8 cellular contexts compared by ENCODE assay signal in genomic region chr3:186567072-186567921, GRCh38. TPM values are rescaled to one million over a fixed set of nuclear protein-coding genes. Genes with fewer than 3 reads are reported as not detected.
DNase-seq lines count a peak whose midpoint lies in the region; ATAC-seq and TF ChIP-seq lines count a peak whose summit lies in the region.

TBCCD1 (minus strand) TSS chr3:186567339; CDS start chr3:186564329, 3,010 bp downstream.

- H3K79me2 ChIP-seq in OCI-LY3 (ENCODE audit: low read length), result peaks cover 50% of the 10 kb centered on the region

- H3K27me3 ChIP-seq in OCI-LY3 (ENCODE audit: low read depth, low read length) (no peaks in the 10 kb centered on the region), mononuclear cell (ENCODE audit: insufficient read depth, low read length) (no peaks in the 10 kb centered on the region)

- H3K27ac ChIP-seq in OCI-LY3 (ENCODE audit: low read length), result peak within 1 kb of the TSS; percentile 60

- TF ChIP-seq CTCF in OCI-LY3 (IDR thresholded peaks at IDR 0.05; ENCODE audit: low read depth, low read length) (no peak), epithelial cell of esophagus (IDR thresholded peaks at IDR 0.05; ENCODE audit: insufficient read depth, low read depth, low read length, missing control alignments) (no peak)

- H3K36me3 ChIP-seq in OCI-LY3 (replicated peaks; ENCODE audit: low read depth, low read length), result peaks cover 9% of the 10 kb centered on the region

- H3K9me3 ChIP-seq in OCI-LY3 (ENCODE audit: insufficient read depth, low read length), result no peaks in the 10 kb centered on the region
- no peaks in the 10 kb centered on the region for H3K9me3 ChIP-seq in mononuclear cell (ENCODE audit: low read depth, low read length)

- peaks cover 19% of the 10 kb centered on the region for H3K4me1 ChIP-seq in OCI-LY3 (ENCODE audit: low read length)
- peaks cover 41% of the 10 kb centered on the region for H3K4me1 ChIP-seq in mononuclear cell (ENCODE audit: insufficient read depth, low read length)

- H3K4me3 ChIP-seq in OCI-LY3 (ENCODE audit: low read length) (peak within 1 kb of the TSS; percentile 92), epithelial cell of esophagus (ENCODE audit: low read length) (peak within 1 kb of the TSS; percentile 98), mononuclear cell (ENCODE audit: low read length) (peak within 1 kb of the TSS; percentile 96)

- peak within 1 kb of the TSS; percentile 88 for H3K4me2 ChIP-seq in OCI-LY3 (ENCODE audit: low read length)

- H2AFZ ChIP-seq in OCI-LY3 (ENCODE audit: low read depth, low read length), result peak within 1 kb of the TSS; percentile 97

- H3K9ac ChIP-seq in OCI-LY3 (ENCODE audit: low read length), result peak within 1 kb of the TSS; percentile 89

- peak; percentile 45 for ATAC-seq in GM21526 (IDR thresholded peaks at IDR 0.05; ENCODE audit: low FRiP score, unreplicated experiment)

- H4K20me1 ChIP-seq in OCI-LY3 (ENCODE audit: insufficient read depth, low read length), result no peaks in the 10 kb centered on the region

- peak; percentile 97 for DNase-seq in DMS 273 (lab: John Stamatoyannopoulos, UW; ENCODE audit: unreplicated experiment)
- peak; percentile 66 for DNase-seq in HuH-7.5 (ENCODE audit: low spot score)
- peak; percentile 96 for DNase-seq in activated T-cell treated with anti-CD3 and anti-CD28 coated beads for 4 hours
- peak; percentile 93 for DNase-seq in epithelial cell of esophagus (ENCODE audit: low read depth)
- peak; percentile 90 to 92 for DNase-seq in stimulated activated CD8-positive, alpha-beta memory T cell treated with anti-CD3 and anti-CD28 coated beads, Interleukin-2, amount 100 ng/mL, for 48 hours (ENCODE audit: low read depth in 2 of 2)

RNA-seq across cellular contexts. Expression of gene TBCCD1, which starts in this region (rescaled TPM):
- 8.4 TPM for total RNA-seq in mononuclear cell

Comparison
In these comparisons a context has a peak if more than half of its experiments do, and no peak if none do; other contexts are left out.
1. Peak in every context shown above with its lines: DNase-seq, ATAC-seq, H3K4me3 ChIP-seq and H3K27ac ChIP-seq.